Comparison of ENCODE assay signal across 19 cellular contexts in genomic region chr22:30821381-30821780, GRCh38.
DNase-seq lines count a peak whose midpoint lies in the region; ATAC-seq and TF ChIP-seq lines count a peak whose summit lies in the region.
"Had no signal": no experiment of that assay in that cellular context is flagged by ENCODE, and none has a peak within 500 bp of the region (broad histone marks: within the 10 kb centered on the region; RNA-seq: fewer than 3 reads in every experiment).

No MANE protein-coding gene starts in this region.

- peak overlapping the region; percentile 63 for H3K4me3 Mint-ChIP-seq in T-helper 17 cell
- peak overlapping the region; percentile 36 for H3K4me3 Mint-ChIP-seq in osteocyte (ENCODE audit: unreplicated experiment)

- peaks cover 4% of the 10 kb centered on the region for H3K4me1 Mint-ChIP-seq in T-helper 17 cell
- H3K4me1 Mint-ChIP-seq in osteocyte (ENCODE audit: unreplicated experiment): peaks cover 6% of the 10 kb centered on the region

- H3K36me3 Mint-ChIP-seq in T-helper 17 cell (ENCODE audit: low read depth) (peaks cover 15% of the 10 kb centered on the region), osteocyte (ENCODE audit: unreplicated experiment) (peaks cover 2% of the 10 kb centered on the region)
- H3K36me3 Mint-ChIP-seq: CD4-positive, alpha-beta memory T cell had no signal

- H3K27ac Mint-ChIP-seq in T-helper 17 cell (no peak overlapping the region), osteocyte (ENCODE audit: unreplicated experiment) (no peak overlapping the region)
- H3K27ac Mint-ChIP-seq: CD4-positive, alpha-beta memory T cell had no signal

- no peaks in the 10 kb centered on the region for H3K9me3 ChIP-seq in T-helper 17 cell (ENCODE audit: control insufficient read depth, low read length, poor library complexity, severe bottlenecking)

- H3K9me3 Mint-ChIP-seq in osteocyte (ENCODE audit: unreplicated experiment): no peaks in the 10 kb centered on the region
- H3K9me3 Mint-ChIP-seq: CD4-positive, alpha-beta memory T cell had no signal

- TF ChIP-seq CTCF in osteocyte (IDR thresholded peaks at IDR 0.05): no peak

- peak; percentile 12 for DNase-seq in activated effector memory CD4-positive, alpha-beta T cell treated with anti-CD3 and anti-CD28 coated beads, Interleukin-2, amount 50 U/mL, for 16 hours
- no peak for DNase-seq in activated effector memory CD4-positive, alpha-beta T cell treated with Interleukin-2 at 50 U/mL for 16 hours
- DNase-seq in T-helper 17 cell (no peak), left lobe of liver (ENCODE audit: low spot score) (peak; percentile 22), osteocyte (ENCODE audit: extremely low spot score, unreplicated experiment) (no peak), NCI-H748 (lab: John Stamatoyannopoulos, UW; ENCODE audit: unreplicated experiment) (no peak), SW 1271 (lab: John Stamatoyannopoulos, UW) (no peak)
- DNase-seq: 8988T; CD4-positive, alpha-beta memory T cell; DMS79 treated with DMSO at 0.1 percent for 48 hours; HCEC 1CT; KG1; NCI-H1048; NCI-H1436 treated with DMSO at 0.1 percent for 48 hours; NCI-H2029 treated with DMSO at 0.1 percent for 48 hours; NCI-H2171 treated with DMSO at 0.1 percent for 48 hours; NCI-H446 treated with DMSO at 0.1 percent for 48 hours; NCI-H774 had no signal

- peaks cover 69% of the 10 kb centered on the region for H3K27me3 Mint-ChIP-seq in T-helper 17 cell
- H3K27me3 Mint-ChIP-seq in osteocyte (ENCODE audit: unreplicated experiment): peaks cover 36% of the 10 kb centered on the region

- ATAC-seq in T-helper 17 cell (no peak), left lobe of liver (no peak), HG02798 (IDR thresholded peaks at IDR 0.05; ENCODE audit: poor library complexity, unreplicated experiment) (no peak)

Comparison
In these comparisons a context has a peak if more than half of its experiments do, and no peak if none do; other contexts are left out.
1. DNase-seq: peak in activated effector memory CD4-positive, alpha-beta T cell treated with anti-CD3 and anti-CD28 coated beads, Interleukin-2, amount 50 U/mL, for 16 hours (single experiment) and left lobe of liver (single experiment); none in activated effector memory CD4-positive, alpha-beta T cell treated with Interleukin-2 at 50 U/mL for 16 hours (single experiment), T-helper 17 cell (0 of 3), osteocyte (single experiment), NCI-H748 (single experiment) and SW 1271 (0 of 2).